ENCODE assay signal across 20 cellular contexts in the genomic region with DNA sequence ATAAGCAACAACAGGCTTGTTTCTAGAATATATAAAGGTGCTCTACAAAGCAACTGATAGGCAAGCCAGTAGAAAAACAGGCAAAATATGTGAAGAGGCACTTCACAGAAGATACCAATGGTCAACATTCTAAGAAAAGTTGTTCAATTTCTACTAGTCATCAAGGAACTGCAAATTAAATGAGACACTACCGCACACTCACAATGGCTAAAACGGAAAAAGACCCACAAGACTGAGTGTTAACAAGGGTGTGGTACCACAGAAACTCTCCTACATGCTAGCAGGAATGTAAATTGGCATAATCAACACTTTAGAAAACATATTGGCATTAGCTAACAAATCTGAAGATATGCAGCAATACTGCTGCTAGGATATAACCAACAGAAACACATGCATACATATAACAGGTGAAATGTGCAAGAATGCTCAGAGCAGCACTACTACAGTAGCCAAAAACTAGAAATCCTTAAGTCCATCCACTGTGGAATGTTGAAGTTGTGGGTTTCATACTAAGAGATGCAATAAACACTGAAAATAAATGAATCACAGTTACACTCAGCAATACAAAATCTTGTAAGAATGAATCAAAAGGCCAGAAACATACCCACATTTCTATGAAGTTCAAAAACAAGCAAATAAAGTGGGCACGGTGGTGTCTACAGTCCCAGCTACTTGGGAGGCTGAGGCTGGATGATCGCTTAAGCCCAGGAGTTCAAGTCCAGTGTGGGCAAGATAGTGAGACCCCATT. TPM values are rescaled to one million over a fixed set of nuclear protein-coding genes. Genes with fewer than 3 reads are reported as not detected.
DNase-seq lines count a peak whose midpoint lies in the region; ATAC-seq, FAIRE-seq and TF ChIP-seq lines count a peak whose summit lies in the region.
"Had no signal": no experiment of that assay in that cellular context is flagged by ENCODE, and none has a peak within 500 bp of the region (broad histone marks: within the 10 kb centered on the region; RNA-seq: fewer than 3 reads in every experiment).

No MANE protein-coding gene starts in this region.

- WGBS in spleen, 5 donors: 62 to 98% (median 77%) methylated on average over 4 of the region's 4 CpGs

- H3K36me3 Mint-ChIP-seq in activated T-cell treated with anti-CD3 and anti-CD28 coated beads, Interleukin-2, amount 50 U/mL, for 24 hours (ENCODE audit: low read depth): no peaks in the 10 kb centered on the region
- H3K36me3 Mint-ChIP-seq in activated T-cell treated with anti-CD3 and anti-CD28 coated beads, Interleukin-2, amount 50 U/mL, for 4 hours (ENCODE audit: insufficient read depth): peaks cover 2% of the 10 kb centered on the region
- peaks cover 2% of the 10 kb centered on the region for H3K36me3 Mint-ChIP-seq in central memory CD8-positive, alpha-beta T cell (ENCODE audit: insufficient read depth)

- H3K9me3 Mint-ChIP-seq in activated T-cell treated with anti-CD3 and anti-CD28 coated beads, Interleukin-2, amount 50 U/mL, for 24 hours: no peaks in the 10 kb centered on the region
- H3K9me3 Mint-ChIP-seq in activated T-cell treated with anti-CD3 and anti-CD28 coated beads, Interleukin-2, amount 50 U/mL, for 4 hours: no peaks in the 10 kb centered on the region
- no peaks in the 10 kb centered on the region for H3K9me3 Mint-ChIP-seq in central memory CD8-positive, alpha-beta T cell

- peak overlapping the region; percentile 13; the same call in 1 of the 2 replicates for H3K4me2 ChIP-seq in OCI-LY3 (ENCODE audit: low read length)

- peaks cover 75% of the 10 kb centered on the region for H3K79me2 ChIP-seq in OCI-LY3 (ENCODE audit: low read length)

- no peak for ATAC-seq in activated T-cell treated with anti-CD3 and anti-CD28 coated beads, Interleukin-2, amount 50 U/mL, for 4 hours
- ATAC-seq in central memory CD8-positive, alpha-beta T cell (replicated peaks; ENCODE audit: extremely low read depth, poor library complexity, severe bottlenecking): no peak

- H3K4me3 Mint-ChIP-seq in activated T-cell treated with anti-CD3 and anti-CD28 coated beads, Interleukin-2, amount 50 U/mL, for 24 hours: peak overlapping the region; percentile 3
- no peak overlapping the region for H3K4me3 Mint-ChIP-seq in activated T-cell treated with anti-CD3 and anti-CD28 coated beads, Interleukin-2, amount 50 U/mL, for 4 hours
- H3K4me3 Mint-ChIP-seq in central memory CD8-positive, alpha-beta T cell: peak overlapping the region; percentile 69

- peaks cover 35% of the 10 kb centered on the region for H3K4me1 Mint-ChIP-seq in activated T-cell treated with anti-CD3 and anti-CD28 coated beads, Interleukin-2, amount 50 U/mL, for 24 hours (ENCODE audit: low read depth)
- H3K4me1 Mint-ChIP-seq in activated T-cell treated with anti-CD3 and anti-CD28 coated beads, Interleukin-2, amount 50 U/mL, for 4 hours (ENCODE audit: low read depth): peaks cover 26% of the 10 kb centered on the region
- H3K4me1 Mint-ChIP-seq in central memory CD8-positive, alpha-beta T cell: peaks cover 39% of the 10 kb centered on the region

- no peak for FAIRE-seq in HTR-8/SVneo (lab: Jason Lieb, UNC)
- FAIRE-seq: colon, GM18507 had no signal

- no peak overlapping the region for H3K9ac ChIP-seq in OCI-LY3 (ENCODE audit: low read length)

- no peak for DNase-seq in activated T-cell treated with anti-CD3 and anti-CD28 coated beads, Interleukin-2, amount 50 U/mL, for 24 hours
- DNase-seq in activated T-cell treated with anti-CD3 and anti-CD28 coated beads, Interleukin-2, amount 50 U/mL, for 4 hours: no peak
- no peak for DNase-seq in central memory CD8-positive, alpha-beta T cell (ENCODE audit: low spot score in 2 of 2)
- DNase-seq in spleen (no peak), NCI-H345 (lab: John Stamatoyannopoulos, UW) (no peak), HTR-8/SVneo (ENCODE audit: insufficient read length, low spot score) (no peak), glomerular visceral epithelial cell (ENCODE audit: extremely low spot score) (no peak)
- DNase-seq: activated CD8-positive, alpha-beta memory T cell treated with anti-CD3 and anti-CD28 coated beads, Interleukin-2, amount 50 U/mL, for 48 hours; amniotic stem cell; GF-D8; NCI-H1694; NCI-H524; posterior cingulate gyrus; RPMI8226 had no signal

- no peak for TF ChIP-seq POLR2A in spleen (IDR thresholded peaks at IDR 0.05)

- H3K27ac Mint-ChIP-seq in activated T-cell treated with anti-CD3 and anti-CD28 coated beads, Interleukin-2, amount 50 U/mL, for 24 hours: peak overlapping the region; percentile 34
- peak overlapping the region; percentile 86 for H3K27ac Mint-ChIP-seq in central memory CD8-positive, alpha-beta T cell (ENCODE audit: low read depth)

- H3K27me3 ChIP-seq in OCI-LY3 (ENCODE audit: low read depth, low read length) (no peaks in the 10 kb centered on the region), spleen (replicated peaks in 1 of 7) (no peaks in the 10 kb centered on the region)

- H3K36me3 ChIP-seq in OCI-LY3 (replicated peaks; ENCODE audit: low read depth, low read length) (no peaks in the 10 kb centered on the region), spleen (peaks cover 0 to 2% (median 0%) of the 10 kb centered on the region in 6 donors)

- H4K20me1 ChIP-seq in OCI-LY3 (ENCODE audit: insufficient read depth, low read length): peaks cover 60% of the 10 kb centered on the region

- H3K27me3 Mint-ChIP-seq in activated T-cell treated with anti-CD3 and anti-CD28 coated beads, Interleukin-2, amount 50 U/mL, for 24 hours: no peaks in the 10 kb centered on the region
- H3K27me3 Mint-ChIP-seq in activated T-cell treated with anti-CD3 and anti-CD28 coated beads, Interleukin-2, amount 50 U/mL, for 4 hours (ENCODE audit: low read depth): no peaks in the 10 kb centered on the region
- H3K27me3 Mint-ChIP-seq in central memory CD8-positive, alpha-beta T cell: no peaks in the 10 kb centered on the region

- H3K4me3 ChIP-seq in OCI-LY3 (ENCODE audit: low read length) (no peak overlapping the region), spleen (peak overlapping the region in 1 of 8 donors; percentile 3)

- H3K27ac ChIP-seq in OCI-LY3 (ENCODE audit: low read length): no peak overlapping the region
- H3K27ac ChIP-seq in spleen: peak overlapping the region in 5 of 8 donors; percentile 1 to 69 (median 39)

- intact Hi-C loops in spleen (cut with DNase I; ENCODE audit: low total_unique reads): loop anchor here (10.0 kb wide), 1 partner anchor 55 kb away; no protein-coding TSS in a partner anchor

- H3K9me3 ChIP-seq in OCI-LY3 (ENCODE audit: insufficient read depth, low read length) (no peaks in the 10 kb centered on the region), spleen (no peaks in the 10 kb centered on the region)

- no peak overlapping the region for H2AFZ ChIP-seq in OCI-LY3 (ENCODE audit: low read depth, low read length)

- peaks cover 10% of the 10 kb centered on the region for H3K4me1 ChIP-seq in OCI-LY3 (ENCODE audit: low read length)
- H3K4me1 ChIP-seq in spleen: peaks cover 3 to 67% (median 27%) of the 10 kb centered on the region in 6 donors

- TF ChIP-seq CTCF in OCI-LY3 (IDR thresholded peaks at IDR 0.05; ENCODE audit: low read depth, low read length): no peak
- no peak for TF ChIP-seq CTCF in spleen (IDR thresholded peaks at IDR 0.05 in 8 of 11, conservative IDR thresholded peaks at IDR 0.05 in 3 of 11)

RNA-seq across cellular contexts. Expression of a gene that starts 9.2 kb away (rescaled TPM):
- not detected for total RNA-seq in activated T-cell treated with anti-CD3 and anti-CD28 coated beads, Interleukin-2, amount 50 U/mL, for 4 hours
- total RNA-seq in spleen: 10 to 100 TPM in 1 of 7 donors, under 1 TPM in 1, not detected in 5; under 0.01 to 11.8 TPM
- not detected for polyA plus RNA-seq in spleen
- total RNA-seq: A172, epithelial cell of proximal tubule, subcutaneous adipose tissue had no signal
